Comparison of ENCODE assay signal across 8 cellular contexts in the genomic region with DNA sequence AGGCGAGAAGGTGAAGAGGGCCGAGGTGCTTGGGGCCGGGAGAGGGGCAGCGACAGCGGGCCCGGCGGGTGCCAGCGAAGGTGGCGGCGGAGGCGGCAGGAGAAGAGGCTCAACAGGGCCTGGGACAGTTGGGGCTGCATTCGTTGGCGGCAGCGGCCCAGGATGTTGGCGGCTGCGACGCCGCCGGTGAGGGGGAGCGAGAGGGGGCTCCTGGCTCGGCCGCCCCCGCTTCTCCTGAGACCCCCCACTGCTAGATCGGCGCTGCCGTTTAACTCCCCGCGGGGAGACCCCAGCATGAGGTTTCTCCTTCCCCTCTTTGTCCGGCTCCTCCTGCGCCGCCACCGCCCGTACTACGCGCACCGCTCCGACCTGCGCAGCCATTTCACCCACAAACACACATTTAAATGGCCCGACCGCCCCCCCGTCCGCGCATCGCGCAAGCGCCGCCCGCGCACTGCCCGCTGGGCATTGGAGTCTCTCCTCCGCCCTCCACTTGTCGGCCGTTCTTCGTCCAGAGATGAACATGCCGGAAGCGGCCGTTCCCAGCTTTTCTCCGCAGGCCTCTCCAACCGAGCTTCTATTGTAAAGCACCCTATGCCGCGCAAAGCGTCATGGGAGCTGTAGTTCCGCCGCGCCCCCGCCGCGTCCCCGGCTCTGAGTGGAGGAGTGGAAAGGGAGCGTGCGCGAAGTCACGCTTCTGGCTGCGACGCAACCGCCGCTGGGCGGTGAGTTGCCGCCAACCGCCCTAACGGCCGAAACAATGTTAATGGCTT. TPM values are rescaled to one million over a fixed set of nuclear protein-coding genes. Genes with fewer than 3 reads are reported as not detected.
DNase-seq lines count a peak whose midpoint lies in the region; ATAC-seq, FAIRE-seq and TF ChIP-seq lines count a peak whose summit lies in the region.

RSBN1 (minus strand) TSS at position 589 of the 773 bp plus-strand sequence; CDS start at position 525, 64 bp downstream.

- ATAC-seq in HG02759 (IDR thresholded peaks at IDR 0.05; ENCODE audit: unreplicated experiment) (peak; percentile 93), Right ventricle myocardium inferior (peak; percentile 98), pancreas (peak; percentile 90 to 95 (median 92))

- intact Hi-C loops in Right ventricle myocardium inferior (cut with DNase I) (loop anchor here (1.0 kb wide), 3 partner anchors 53 to 117 kb away; partner anchors contain the start of genes DCLRE1B, HIPK1 and PHTF1), pancreas (cut with DNase I) (no loop called here), tibial artery (cut with DNase I; ENCODE audit: low total_unique reads) (loop anchor here (10.0 kb wide), 1 partner anchor 93 kb away; the partner anchor contains the start of genes AP4B1 and DCLRE1B)

- H3K4me1 ChIP-seq in pancreas (peaks cover 0 to 26% (median 14%) of the 10 kb centered on the region in 3 donors), tibial artery (peaks cover 0 to 40% (median 12%) of the 10 kb centered on the region in 4 donors)

- H3K9me3 ChIP-seq in pancreas (no peaks in the 10 kb centered on the region), tibial artery (no peaks in the 10 kb centered on the region)

- WGBS in pancreas, 2 donors = 0 to 1% methylated on average over 65 to 82 of the region's 82 CpGs

- H3K27ac ChIP-seq in pancreas (peak within 1 kb of the TSS; percentile 92 to 97 (median 96)), tibial artery (peak within 1 kb of the TSS; percentile 95 to 97)

- H3K36me3 ChIP-seq in pancreas (no peaks in the 10 kb centered on the region), tibial artery (no peaks in the 10 kb centered on the region)

- H3K27me3 ChIP-seq in pancreas (no peaks in the 10 kb centered on the region), tibial artery (no peaks in the 10 kb centered on the region)

- FAIRE-seq in pancreas (lab: Jason Lieb, UNC) = peak; percentile 96

- TF ChIP-seq CTCF in GM12865 (IDR thresholded peaks at IDR 0.05; ENCODE audit: insufficient read depth, low read depth, low read length, missing control alignments) (no peak), pancreas (IDR thresholded peaks at IDR 0.05) (no peak), tibial artery (IDR thresholded peaks at IDR 0.05) (peak in 1 of 2 experiments; percentile 37)

- H3K4me3 ChIP-seq in GM12865 (ENCODE audit: low read depth, low read length) (peak within 1 kb of the TSS; percentile 72), pancreas (peak within 1 kb of the TSS; percentile 53 to 90 (median 80)), tibial artery (peak within 1 kb of the TSS; percentile 76 to 87)

- DNase-seq in GM12865 (ENCODE audit: low read depth) (peak; percentile 99), NCI-H1417 (lab: John Stamatoyannopoulos, UW) (peak; percentile 98 to 99 (median 99)), SW 1271 (lab: John Stamatoyannopoulos, UW) (peak; percentile 100), Right ventricle myocardium inferior (ENCODE audit: missing footprints) (peak; percentile 100), pancreas (peak; percentile 98 to 99 (median 99)), tibial artery (peak; percentile 99 to 100)
- peak; percentile 95 for DNase-seq in activated naive CD8-positive, alpha-beta T cell treated with anti-CD3 and anti-CD28 coated beads, Interleukin-2, amount 50 U/mL, for 16 hours (ENCODE audit: low read depth, low spot score)

RNA-seq across cellular contexts. Expression of gene RSBN1, which starts in this region (rescaled TPM):
- 10.1 TPM for total RNA-seq in Right ventricle myocardium inferior
- total RNA-seq in pancreas = 10 to 100 TPM in 5 of 6 donors, 1 to 10 TPM in 1; 9.6 to 13.6 (median 10.5) TPM
- 1 to 10 TPM; 3.5 to 5.6 TPM for polyA plus RNA-seq in pancreas

Comparison
In these comparisons a context has a peak if more than half of its experiments do, and no peak if none do; other contexts are left out.
1. Peak in every context shown above with its lines: DNase-seq, ATAC-seq, H3K4me3 ChIP-seq and H3K27ac ChIP-seq.
2. intact Hi-C loops: an anchor here in Right ventricle myocardium inferior (1.0 kb wide) and tibial artery (10.0 kb wide); none called in pancreas.